In the genomic region with DNA sequence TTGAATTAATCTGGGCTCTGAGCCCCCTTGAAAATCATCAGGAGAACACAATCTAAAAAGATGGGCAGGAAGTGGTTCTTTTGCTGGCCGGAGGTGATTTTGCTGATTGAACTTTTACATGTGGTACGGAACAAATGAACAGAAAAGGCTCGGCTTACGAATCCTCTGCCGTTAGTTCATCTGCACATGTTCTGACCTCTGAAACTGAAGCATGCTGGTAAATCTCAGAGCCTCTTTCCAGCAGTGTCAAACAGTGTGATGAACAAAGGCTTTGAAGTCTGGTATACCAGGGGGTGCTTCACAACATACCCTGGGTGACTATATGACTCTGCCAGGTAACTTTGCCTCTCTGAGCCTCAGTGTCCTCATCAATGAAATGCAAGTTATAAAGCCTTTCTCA, we compare ENCODE assay signal across 9 cellular contexts.
DNase-seq lines count a peak whose midpoint lies in the region; ATAC-seq, FAIRE-seq and TF ChIP-seq lines count a peak whose summit lies in the region.
"Had no signal": no experiment of that assay in that cellular context is flagged by ENCODE, and none has a peak within 500 bp of the region (broad histone marks: within the 10 kb centered on the region; RNA-seq: fewer than 3 reads in every experiment).

No MANE protein-coding gene starts in this region.

- peak overlapping the region; percentile 83 for H3K4me2 ChIP-seq in MM.1S (ENCODE audit: low read depth, low read length)

- no peaks in the 10 kb centered on the region for H3K9me3 Mint-ChIP-seq in activated T-cell treated with anti-CD3 and anti-CD28 coated beads, Interleukin-2, amount 50 U/mL, for 24 hours

- H3K79me2 ChIP-seq in MM.1S (ENCODE audit: low read length): no peaks in the 10 kb centered on the region

- no peak for TF ChIP-seq POLR2A in thyroid gland (IDR thresholded peaks at IDR 0.05)
- TF ChIP-seq POLR2A in GM12891 (IDR thresholded peaks at IDR 0.05; ENCODE audit: low read depth, low read length): no peak

- H3K36me3 ChIP-seq in MM.1S (replicated peaks; ENCODE audit: insufficient read depth, low read length) (no peaks in the 10 kb centered on the region), thyroid gland (no peaks in the 10 kb centered on the region)

- FAIRE-seq in GM12891 (lab: Jason Lieb, UNC): no peak
- FAIRE-seq: HepG2 had no signal

- H3K27ac Mint-ChIP-seq in activated T-cell treated with anti-CD3 and anti-CD28 coated beads, Interleukin-2, amount 50 U/mL, for 24 hours: peak overlapping the region; percentile 86

- H3K4me3 ChIP-seq in MM.1S (ENCODE audit: low read length): peak overlapping the region; percentile 33
- no peak overlapping the region for H3K4me3 ChIP-seq in thyroid gland (replicated peaks in 1 of 3)

- H3K9me3 ChIP-seq in MM.1S (replicated peaks; ENCODE audit: insufficient read depth, low read length) (no peaks in the 10 kb centered on the region), thyroid gland (no peaks in the 10 kb centered on the region)

- intact Hi-C loops in thyroid gland (cut with DNase I): no loop called here

- peaks cover 15% of the 10 kb centered on the region for H3K4me1 ChIP-seq in MM.1S (ENCODE audit: low read length)
- peaks cover 16% of the 10 kb centered on the region for H3K4me1 ChIP-seq in foreskin keratinocyte
- H3K4me1 ChIP-seq in thyroid gland: peaks cover 0 to 5% of the 10 kb centered on the region in 2 donors

- no peaks in the 10 kb centered on the region for H3K27me3 Mint-ChIP-seq in activated T-cell treated with anti-CD3 and anti-CD28 coated beads, Interleukin-2, amount 50 U/mL, for 24 hours

- H3K27me3 ChIP-seq in MM.1S (replicated peaks; ENCODE audit: insufficient read depth, low read length): peaks cover 26% of the 10 kb centered on the region
- peaks cover 15% of the 10 kb centered on the region for H3K27me3 ChIP-seq in foreskin keratinocyte
- H3K27me3 ChIP-seq in thyroid gland: no peaks in the 10 kb centered on the region

- H3K9ac ChIP-seq in MM.1S (ENCODE audit: low read length): no peak overlapping the region

- no peaks in the 10 kb centered on the region for H3K36me3 Mint-ChIP-seq in activated T-cell treated with anti-CD3 and anti-CD28 coated beads, Interleukin-2, amount 50 U/mL, for 24 hours (ENCODE audit: low read depth)

- DNase-seq in activated T-cell treated with anti-CD3 and anti-CD28 coated beads, Interleukin-2, amount 50 U/mL, for 24 hours: no peak
- DNase-seq in activated T-cell treated with anti-CD3 and anti-CD28 coated beads for 4 hours (no peak), MM.1S (peak; percentile 69), foreskin keratinocyte (no peak), thyroid gland (no peak), NCI-H748 treated with DMSO at 0.1 percent for 48 hours (lab: John Stamatoyannopoulos, UW) (no peak), GM12891 (ENCODE audit: insufficient read length, low spot score) (no peak)
- DNase-seq in effector CD8-positive, alpha-beta T cell (lab: John Stamatoyannopoulos, UW): no peak

- peaks cover 35% of the 10 kb centered on the region for H3K4me1 Mint-ChIP-seq in activated T-cell treated with anti-CD3 and anti-CD28 coated beads, Interleukin-2, amount 50 U/mL, for 24 hours (ENCODE audit: low read depth)

- no peak for ATAC-seq in foreskin keratinocyte

- H3K9me2 ChIP-seq in MM.1S (replicated peaks; ENCODE audit: insufficient read depth, low read length): no peaks in the 10 kb centered on the region

- peak overlapping the region; percentile 47 for H3K4me3 Mint-ChIP-seq in activated T-cell treated with anti-CD3 and anti-CD28 coated beads, Interleukin-2, amount 50 U/mL, for 24 hours

- H4K20me1 ChIP-seq in MM.1S (ENCODE audit: insufficient read depth, low read length): no peaks in the 10 kb centered on the region

- H3K27ac ChIP-seq in MM.1S (ENCODE audit: low read length) (no peak overlapping the region), foreskin keratinocyte (peak overlapping the region; percentile 28), thyroid gland (peak overlapping the region; percentile 9 to 48 (median 42))

- TF ChIP-seq CTCF in MM.1S (IDR thresholded peaks at IDR 0.05; ENCODE audit: low read length) (no peak), foreskin keratinocyte (conservative IDR thresholded peaks at IDR 0.05) (no peak), thyroid gland (IDR thresholded peaks at IDR 0.05) (no peak)

- H3F3A ChIP-seq in MM.1S (ENCODE audit: insufficient read depth, low read length): peaks cover 13% of the 10 kb centered on the region; the same call in 1 of the 2 replicates

- no peak overlapping the region for H2AFZ ChIP-seq in MM.1S (ENCODE audit: low read length)

- WGBS in thyroid gland, 2 donors: 79 to 81% methylated on average over 5 of the region's 5 CpGs

TF ChIP-seq in GM12891, 5 proteins besides CTCF, POLR2A, EP300 and RAD21:
- TF ChIP-seq PAX5 (IDR thresholded peaks at IDR 0.05; ENCODE audit: insufficient read depth, low read length, severe bottlenecking): no peak
- no peak for TF ChIP-seq TAF1 (IDR thresholded peaks at IDR 0.05; ENCODE audit: low read depth, low read length)
- TF ChIP-seq POLR2AphosphoS5 (IDR thresholded peaks at IDR 0.05; ENCODE audit: low read depth, low read length): no peak
- no peak for TF ChIP-seq SPI1 (IDR thresholded peaks at IDR 0.05; ENCODE audit: low read depth, low read length)
- no peak for TF ChIP-seq POU2F2 (IDR thresholded peaks at IDR 0.05; ENCODE audit: low read depth, low read length)
